ENCODE assay signal across 24 cellular contexts in genomic region chr7:138691166-138691565, GRCh38. TPM values are rescaled to one million over a fixed set of nuclear protein-coding genes. Genes with fewer than 3 reads are reported as not detected.
DNase-seq lines count a peak whose midpoint lies in the region; ATAC-seq, FAIRE-seq and TF ChIP-seq lines count a peak whose summit lies in the region.
"Had no signal": no experiment of that assay in that cellular context is flagged by ENCODE, and none has a peak within 500 bp of the region (broad histone marks: within the 10 kb centered on the region; RNA-seq: fewer than 3 reads in every experiment).

No MANE protein-coding gene starts in this region.

- intact Hi-C loops in left colon (cut with DNase I, micrococcal nuclease) (no loop called here), transverse colon (cut with DNase I; ENCODE audit: low total_unique reads) (no loop called here)

- no peak for DNase-seq in left colon
- no peak for DNase-seq in mesothelial cell of epicardium (ENCODE audit: low spot score in 2 of 2, unreplicated experiment in 2 of 2)
- no peak for DNase-seq in transverse colon
- DNase-seq in NCI-H1930 (lab: John Stamatoyannopoulos, UW), result no peak
- no peak for DNase-seq in activated CD4-positive, alpha-beta T cell treated with anti-CD3 and anti-CD28 coated beads, Interleukin-2, amount 50 U/mL, for 48 hours
- no peak for DNase-seq in amniotic stem cell (lab: John Stamatoyannopoulos, UW)
- DNase-seq: AML-193; Caco-2; Calu3; CD4-positive, alpha-beta T cell; CD8-positive, alpha-beta T cell; DMS79 treated with DMSO at 0.1 percent for 48 hours; GF-D8 had no signal

- peaks cover 12% of the 10 kb centered on the region for H3K9me3 Mint-ChIP-seq in mesothelial cell of epicardium
- H3K9me3 Mint-ChIP-seq: CD8-positive, alpha-beta T cell had no signal

- peak; percentile 51 for FAIRE-seq in colon (lab: Jason Lieb, UNC)
- FAIRE-seq: A549, D721Med, G401.6, GM12891, GM19239 had no signal

- ATAC-seq in left colon, result peak; percentile 81
- ATAC-seq: A549; CD8-positive, alpha-beta T cell had no signal

- no peak overlapping the region for H3K4me3 ChIP-seq in transverse colon
- H3K4me3 ChIP-seq: A549; BLaER1 treated with 17β-estradiol and CSF1 and Interleukin-3, amounts not matched to agents 10 nM and 100 nM had no signal

- H3K27me3 ChIP-seq in transverse colon, result no peaks in the 10 kb centered on the region
- H3K27me3 ChIP-seq: BLaER1 treated with 17β-estradiol and CSF1 and Interleukin-3, amounts not matched to agents 10 nM and 100 nM had no signal

- no peak for TF ChIP-seq EP300 in transverse colon (IDR thresholded peaks at IDR 0.05; ENCODE audit: low read depth)

- WGBS in transverse colon (ENCODE audit: low coverage in 1 of 2), 2 donors, result 28 to 34% methylated on average over 4 of the region's 4 CpGs

- peak overlapping the region in 3 of 4 donors; percentile 8 to 62 (median 61) for H3K27ac ChIP-seq in transverse colon
- H3K27ac ChIP-seq: 22Rv1; A549; BLaER1 treated with 17β-estradiol and CSF1 and Interleukin-3, amounts not matched to agents 10 nM and 100 nM; C4-2B had no signal

- in situ Hi-C loops in transverse colon (cut with MboI; ENCODE audit: low pct_ligation_motif_present in 1 of 4, low pct_unique_long_range_greater_than_20kb in 1 of 4, low sequenced_read_pairs in 3 of 4), result no loop called here

- no peaks in the 10 kb centered on the region for H3K36me3 Mint-ChIP-seq in mesothelial cell of epicardium
- H3K36me3 Mint-ChIP-seq: CD8-positive, alpha-beta T cell had no signal

- H3K4me3 Mint-ChIP-seq in mesothelial cell of epicardium, result no peak overlapping the region
- H3K4me3 Mint-ChIP-seq: B cell; CD4-positive, alpha-beta T cell; CD8-positive, alpha-beta T cell had no signal

- peaks cover 2% of the 10 kb centered on the region for H3K4me1 Mint-ChIP-seq in mesothelial cell of epicardium
- H3K4me1 Mint-ChIP-seq: B cell had no signal

- no peak for TF ChIP-seq POLR2A in transverse colon (IDR thresholded peaks at IDR 0.05)

- peaks cover 0 to 11% (median 2%) of the 10 kb centered on the region in 4 donors for H3K4me1 ChIP-seq in transverse colon
- H3K4me1 ChIP-seq: A549; BLaER1 treated with 17β-estradiol and CSF1 and Interleukin-3, amounts not matched to agents 10 nM and 100 nM; Caco-2 had no signal

- H3K27me3 Mint-ChIP-seq in mesothelial cell of epicardium (ENCODE audit: low read depth), result no peaks in the 10 kb centered on the region
- H3K27me3 Mint-ChIP-seq: B cell had no signal

- TF ChIP-seq CTCF in mesothelial cell of epicardium (IDR thresholded peaks at IDR 0.05; ENCODE audit: unreplicated experiment) (no peak), transverse colon (IDR thresholded peaks at IDR 0.05) (no peak)

- no peaks in the 10 kb centered on the region for H3K36me3 ChIP-seq in transverse colon
- H3K36me3 ChIP-seq: BLaER1 treated with 17β-estradiol and CSF1 and Interleukin-3, amounts not matched to agents 10 nM and 100 nM had no signal

- peak overlapping the region; percentile 50 for H3K27ac Mint-ChIP-seq in mesothelial cell of epicardium
- H3K27ac Mint-ChIP-seq: B cell; CD4-positive, alpha-beta T cell; CD8-positive, alpha-beta T cell had no signal

- no peaks in the 10 kb centered on the region for H3K9me3 ChIP-seq in transverse colon
- H3K9me3 ChIP-seq: A549 had no signal

RNA-seq across cellular contexts. Expression of gene SVOPL, which starts 10.0 kb away (rescaled TPM):
- total RNA-seq in left colon, result 1 to 10 TPM; 1.5 to 2.4 TPM
- total RNA-seq in mesothelial cell of epicardium, result 1.1 TPM in 3 replicates
- 1 to 10 TPM in 2 of 4 donors, not detected in 2; 4.1 to 4.6 TPM for total RNA-seq in transverse colon
- total RNA-seq: A172; B cell; CD4-positive, alpha-beta T cell had no signal
